18 cellular contexts compared by ENCODE assay signal in the genomic region with DNA sequence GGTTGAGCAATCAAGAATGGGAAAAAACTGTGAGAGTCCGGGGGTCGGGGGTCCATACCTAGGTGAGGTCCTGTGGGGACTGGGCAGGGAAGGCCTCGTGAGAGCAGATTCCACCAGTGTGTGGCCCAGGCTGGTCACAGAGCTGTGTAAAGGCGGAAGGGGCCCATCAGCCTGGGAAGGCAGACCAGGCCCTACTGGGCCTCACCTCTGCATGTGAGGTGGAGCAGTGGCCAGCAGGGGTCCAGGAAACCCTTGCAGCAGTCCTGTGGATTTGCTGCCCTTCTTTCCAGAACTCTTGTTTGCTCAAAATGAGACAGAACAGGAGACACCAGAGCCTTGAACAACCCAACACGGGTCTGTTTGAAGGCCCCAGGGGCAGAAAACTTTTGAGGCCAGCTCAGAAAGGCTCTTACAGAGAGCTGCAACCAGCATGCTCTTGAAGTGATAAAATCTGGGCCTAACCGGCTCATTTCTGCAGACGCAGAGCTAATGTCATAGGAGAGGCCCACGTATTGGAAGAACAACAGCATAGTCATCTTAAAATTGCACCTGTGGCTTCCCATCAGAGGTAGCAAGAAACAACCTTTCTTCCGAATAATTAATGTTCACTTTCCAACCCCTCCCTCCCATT. TPM values are rescaled to one million over a fixed set of nuclear protein-coding genes. Genes with fewer than 3 reads are reported as not detected.
DNase-seq lines count a peak whose midpoint lies in the region; FAIRE-seq and TF ChIP-seq lines count a peak whose summit lies in the region.
"Had no signal": no experiment of that assay in that cellular context is flagged by ENCODE, and none has a peak within 500 bp of the region (broad histone marks: within the 10 kb centered on the region; RNA-seq: fewer than 3 reads in every experiment).

No MANE protein-coding gene starts in this region.

- no peak overlapping the region; the same call in 1 of the 2 replicates for H4K8ac ChIP-seq in H1 (ENCODE audit: extremely low read depth, insufficient read depth, low read length)

- no peak overlapping the region for H3K23ac ChIP-seq in H1 (ENCODE audit: insufficient read length)

- TF ChIP-seq EP300 in H1 (IDR thresholded peaks at IDR 0.05; ENCODE audit: borderline replicate concordance in 1 of 2, low read depth in 2 of 2, low read length in 2 of 2): no peak

- H3K27me3 ChIP-seq in Caco-2 (replicated peaks; ENCODE audit: control insufficient read depth, insufficient read depth, low read length): no peaks in the 10 kb centered on the region; the same call in 1 of the 2 replicates
- 0 out of 2 replicates have a peak, but pooled peaks cover 2% of the 10 kb centered on the region for H3K27me3 ChIP-seq in HUES64 (ENCODE audit: insufficient read depth, low read length)
- H3K27me3 ChIP-seq in H1 (replicated peaks in 1 of 4; ENCODE audit: control insufficient read depth in 3 of 4, extremely low read depth in 1 of 4, insufficient read depth in 3 of 4, low read length in 3 of 4): 0 out of 7 replicates have a peak, but pooled peaks cover 0 to 3% (median 0%) of the 10 kb centered on the region in 4 experiments
- H3K27me3 ChIP-seq in osteoblast (ENCODE audit: insufficient read depth, low read length): peaks cover 6% of the 10 kb centered on the region
- H3K27me3 ChIP-seq: neutrophil had no signal

- peak overlapping the region; percentile 69 for H2BK120ac ChIP-seq in H1 (replicated peaks; ENCODE audit: low read depth, low read length)

- H3K4me1 Mint-ChIP-seq in Caco-2 (ENCODE audit: low read depth, unreplicated experiment): no peaks in the 10 kb centered on the region
- H3K4me1 Mint-ChIP-seq: stimulated activated memory B cell treated with anti-CD40 and anti-IgM and Interleukin-4, amounts not matched to agents 10 μg/mL and 1 μg/mL and 100 μg/mL, for 72 hours had no signal

- H3K79me1 ChIP-seq in H1 (ENCODE audit: low read depth, low read length): no peaks in the 10 kb centered on the region

- H3K36me3 ChIP-seq in Caco-2 (ENCODE audit: control insufficient read depth, insufficient read depth, low read length): no peaks in the 10 kb centered on the region
- H3K36me3 ChIP-seq in HUES64 (ENCODE audit: insufficient read depth, low read length): no peaks in the 10 kb centered on the region
- no peaks in the 10 kb centered on the region for H3K36me3 ChIP-seq in H1 (ENCODE audit: control insufficient read depth in 2 of 4, insufficient read depth in 4 of 4, low read length in 3 of 4)
- no peaks in the 10 kb centered on the region for H3K36me3 ChIP-seq in osteoblast (ENCODE audit: insufficient read depth, low read length)
- H3K36me3 ChIP-seq: neutrophil had no signal

- peak overlapping the region; percentile 61; the same call in 1 of the 2 replicates for H2BK15ac ChIP-seq in H1 (ENCODE audit: low read length)

- no peaks in the 10 kb centered on the region for H3K79me2 ChIP-seq in H1 (ENCODE audit: control insufficient read depth in 1 of 2, insufficient read depth in 2 of 2, low read length in 2 of 2)
- no peaks in the 10 kb centered on the region for H3K79me2 ChIP-seq in osteoblast (ENCODE audit: insufficient read depth, low read length)

- intact Hi-C loops in Caco-2 (cut with micrococcal nuclease; ENCODE audit: unreplicated experiment): no loop called here

- H3K4me1 ChIP-seq in Caco-2 (no peaks in the 10 kb centered on the region), HUES64 (ENCODE audit: insufficient read depth, low read length) (peaks cover 25% of the 10 kb centered on the region), H1 (replicated peaks in 1 of 4; ENCODE audit: control insufficient read depth in 3 of 4, insufficient read depth in 4 of 4, low read length in 3 of 4) (peaks cover 0 to 33% (median 18%) of the 10 kb centered on the region in 4 experiments; a peak in 5 of 7 replicates), osteoblast (ENCODE audit: insufficient read depth, low read length) (no peaks in the 10 kb centered on the region)

- H2BK20ac ChIP-seq in H1 (ENCODE audit: low read length): peak overlapping the region; percentile 80; the same call in 1 of the 2 replicates

- no peaks in the 10 kb centered on the region for H3K36me3 Mint-ChIP-seq in Caco-2 (ENCODE audit: insufficient read depth, unreplicated experiment)
- H3K36me3 Mint-ChIP-seq: CD8-positive, alpha-beta T cell; stimulated activated memory B cell treated with anti-CD40 and anti-IgM and Interleukin-4, amounts not matched to agents 10 μg/mL and 1 μg/mL and 100 μg/mL, for 72 hours had no signal

- CTCF ChIA-PET in Caco-2 (lab: Charles Lee): no interaction called here
- CTCF ChIA-PET in H1 (lab: Charles Lee; ENCODE audit: partially characterized antibody): interaction anchor here (0.6 to 4.6 kb wide), 11 partner anchors 9 to 86 kb away, joined by 3 to 28 read pairs (median 3); no protein-coding TSS in a partner anchor

- DNase-seq in Caco-2 (peak in 1 of 2 experiments; percentile 9), H1 (ENCODE audit: low read depth in 1 of 2, low spot score in 2 of 2) (peak in 1 of 2 experiments; percentile 47), osteoblast (ENCODE audit: insufficient read length, low spot score, missing footprints) (peak; percentile 76), NCI-H1092 (lab: John Stamatoyannopoulos, UW) (no peak), GM10266 (ENCODE audit: extremely low spot score) (no peak), AG08395 (ENCODE audit: low spot score) (no peak), NCI-H2227 (lab: John Stamatoyannopoulos, UW; ENCODE audit: unreplicated experiment) (no peak)
- DNase-seq: dermis blood vessel endothelial cell; kidney glomerular epithelial cell; NCI-H1048; stimulated activated CD4-positive, alpha-beta T cell treated with anti-CD3 and anti-CD28 coated beads, Interleukin-1b, Interleukin-23, amount 100 ng/mL, for 48 hours; T-helper 9 cell had no signal

- H4K20me1 ChIP-seq in H1 (replicated peaks in 1 of 2; ENCODE audit: control insufficient read depth in 1 of 2, insufficient read depth in 2 of 2, low read length in 2 of 2) (no peaks in the 10 kb centered on the region), osteoblast (ENCODE audit: insufficient read depth, low read length) (no peaks in the 10 kb centered on the region)

- no peaks in the 10 kb centered on the region for H3K9me3 Mint-ChIP-seq in Caco-2 (ENCODE audit: unreplicated experiment)
- H3K9me3 Mint-ChIP-seq: CD8-positive, alpha-beta T cell; stimulated activated memory B cell treated with anti-CD40 and anti-IgM and Interleukin-4, amounts not matched to agents 10 μg/mL and 1 μg/mL and 100 μg/mL, for 72 hours had no signal

- H3K4me2 ChIP-seq in H1 (ENCODE audit: insufficient read depth in 1 of 2, low read depth in 2 of 2, low read length in 2 of 2) (peak overlapping the region in 1 of 2 experiments; percentile 9; a peak in 1 of 4 replicates), osteoblast (ENCODE audit: insufficient read depth, low read length) (no peak overlapping the region)

- H3K18ac ChIP-seq in H1 (ENCODE audit: extremely low read depth, low read length): peak overlapping the region; percentile 89

- H3K14ac ChIP-seq in H1 (ENCODE audit: insufficient read length): no peak overlapping the region

- no peak overlapping the region for H4K5ac ChIP-seq in H1 (ENCODE audit: insufficient read length, low read depth, low read length)

- peak overlapping the region; percentile 82 for H4K91ac ChIP-seq in H1 (replicated peaks; ENCODE audit: insufficient read length, low read length)

- FAIRE-seq in H1 (lab: Jason Lieb, UNC): no peak

- TF ChIP-seq CTCF in Caco-2 (IDR thresholded peaks at IDR 0.05; ENCODE audit: insufficient read depth in 1 of 2, low read depth in 1 of 2, low read length in 1 of 2, severe bottlenecking in 1 of 2, unreplicated experiment in 1 of 2): peak; percentile 32 to 39
- TF ChIP-seq CTCF in H1 (IDR thresholded peaks at IDR 0.05; ENCODE audit: control extremely low read depth in 1 of 3, insufficient read depth in 1 of 3, low read depth in 1 of 3, low read length in 3 of 3): peak in 2 of 3 experiments; percentile 24 to 40; a peak in 2 of 4 replicates
- TF ChIP-seq CTCF in osteoblast (IDR thresholded peaks at IDR 0.05; ENCODE audit: extremely low read depth, low read depth, low read length): peak; percentile 29
- no peak for TF ChIP-seq CTCF in GM10266 (IDR thresholded peaks at IDR 0.05; ENCODE audit: control insufficient read depth, insufficient read depth, low read depth, missing control alignments)

- H3K56ac ChIP-seq in H1 (replicated peaks; ENCODE audit: insufficient read length, low read depth, low read length): no peak overlapping the region

- POLR2A ChIA-PET in Caco-2 (lab: Charles Lee): no interaction called here
- POLR2A ChIA-PET in H1 (lab: Charles Lee; ENCODE audit: partially characterized antibody): interaction anchor here (1.1 to 1.3 kb wide), 2 partner anchors 21 to 82 kb away, joined by 5 to 6 read pairs; no protein-coding TSS in a partner anchor

- H3K27ac Mint-ChIP-seq in Caco-2 (ENCODE audit: unreplicated experiment): no peak overlapping the region
- H3K27ac Mint-ChIP-seq: CD8-positive, alpha-beta T cell; stimulated activated memory B cell treated with anti-CD40 and anti-IgM and Interleukin-4, amounts not matched to agents 10 μg/mL and 1 μg/mL and 100 μg/mL, for 72 hours had no signal

- H3K9ac ChIP-seq in HUES64 (ENCODE audit: low read depth, low read length) (no peak overlapping the region), H1 (replicated peaks in 1 of 4; ENCODE audit: extremely low read depth in 1 of 4, low read depth in 3 of 4, low read length in 3 of 4) (no peak overlapping the region)

- WGBS in HUES64: 67% methylated on average over 9 of the region's 9 CpGs
- WGBS in H1 (ENCODE audit: extremely low coverage in 1 of 2, insufficient coverage in 1 of 2, insufficient read length in 1 of 2, insufficient replicate concordance in 2 of 2, low coverage in 1 of 2, low lambda C conversion rate in 2 of 2, missing lambda C conversion rate in 1 of 2), 2 experiments: 79% methylated on average over 9 of the region's 9 CpGs; no CpG with 5 or more reads in 1 of the 2 experiments

- no peak for TF ChIP-seq POLR2A in H1 (IDR thresholded peaks at IDR 0.05; ENCODE audit: control extremely low read depth in 1 of 2, low read depth in 2 of 2, low read length in 2 of 2)

- H3K4me3 ChIP-seq in Caco-2 (ENCODE audit: low read depth, low read length) (no peak overlapping the region), HUES64 (ENCODE audit: low read length) (no peak overlapping the region), H1 (ENCODE audit: extremely low read depth in 1 of 4, insufficient read depth in 2 of 4, low read depth in 3 of 4, low read length in 4 of 4) (no peak overlapping the region), osteoblast (ENCODE audit: insufficient read depth, low read length) (no peak overlapping the region)

- no peak overlapping the region for H3K4me3 Mint-ChIP-seq in Caco-2 (ENCODE audit: unreplicated experiment)
- H3K4me3 Mint-ChIP-seq: CD8-positive, alpha-beta T cell; stimulated activated memory B cell treated with anti-CD40 and anti-IgM and Interleukin-4, amounts not matched to agents 10 μg/mL and 1 μg/mL and 100 μg/mL, for 72 hours had no signal

- no TSS peak for BruUV-seq in Caco-2 (replicated peaks; lab: Mats Ljungman, UMichigan)

- peak overlapping the region; percentile 66; the same call in 1 of the 2 replicates for H2BK5ac ChIP-seq in H1 (ENCODE audit: low read depth, low read length)

- H3K27ac ChIP-seq in HUES64 (ENCODE audit: low read depth, low read length) (peak overlapping the region; percentile 82; the same call in 1 of the 2 replicates), H1 (ENCODE audit: low read depth, low read length) (no peak overlapping the region), osteoblast (ENCODE audit: low read depth, low read length) (no peak overlapping the region)
- H3K27ac ChIP-seq: neutrophil had no signal

- H2AFZ ChIP-seq in H1 (ENCODE audit: low read length) (no peak overlapping the region), osteoblast (ENCODE audit: low read length) (no peak overlapping the region)

- H3K23me2 ChIP-seq in H1 (ENCODE audit: low read depth, low read length): no peaks in the 10 kb centered on the region

- H2BK12ac ChIP-seq in H1 (ENCODE audit: low read depth, low read length): peak overlapping the region; percentile 99; the same call in 1 of the 2 replicates

- no peak; a peak in 1 of 4 replicates for TF ChIP-seq RAD21 in H1 (IDR thresholded peaks at IDR 0.05 in 1 of 2, conservative IDR thresholded peaks at IDR 0.05 in 1 of 2; ENCODE audit: low read depth in 2 of 2, low read length in 2 of 2)

- peak overlapping the region; percentile 56; the same call in 1 of the 2 replicates for H2AK5ac ChIP-seq in H1 (ENCODE audit: low read depth, low read length)

- no peak overlapping the region for H3K4ac ChIP-seq in H1 (replicated peaks; ENCODE audit: insufficient read length, low read depth, low read length)

- peaks cover 2% of the 10 kb centered on the region for H3K27me3 Mint-ChIP-seq in Caco-2 (ENCODE audit: insufficient read depth, unreplicated experiment)
- H3K27me3 Mint-ChIP-seq: stimulated activated memory B cell treated with anti-CD40 and anti-IgM and Interleukin-4, amounts not matched to agents 10 μg/mL and 1 μg/mL and 100 μg/mL, for 72 hours had no signal

- no peaks in the 10 kb centered on the region for H3K9me3 ChIP-seq in Caco-2
- no peaks in the 10 kb centered on the region for H3K9me3 ChIP-seq in HUES64 (ENCODE audit: insufficient read depth, low read depth, low read length)
- H3K9me3 ChIP-seq in H1 (ENCODE audit: insufficient read depth in 2 of 2, low read depth in 1 of 2, low read length in 1 of 2): no peaks in the 10 kb centered on the region
- no peaks in the 10 kb centered on the region for H3K9me3 ChIP-seq in osteoblast (ENCODE audit: low read depth, low read length)
- H3K9me3 ChIP-seq: neutrophil had no signal

RNA-seq across cellular contexts. Expression of a gene that starts 30.3 kb away (rescaled TPM):
- not detected in 2 replicates for total RNA-seq in Caco-2 (2022)
- polyA plus RNA-seq in HUES64 (2013, experiment 1 of 2): not detected
- polyA plus RNA-seq in HUES64 (2013, experiment 2 of 2): not detected
- not detected in 2 replicates for total RNA-seq in H1 (2021; fragmentation: NEBNext Ultra II Directional; extraction: Animal tissue kit (Norgen Biotek cat#: 25700))
- polyA plus RNA-seq in H1 (2011; rRNA removed): 0.16 and 0.18 TPM in 2 replicates
- 0.45 TPM for polyA plus RNA-seq in H1 (2011; cell fraction: cytosol; rRNA removed)
- 1.0 TPM for polyA plus RNA-seq in H1 (2011; cell fraction: nucleus; rRNA removed)
- polyA plus RNA-seq in H1 (2012, experiment 1 of 2): 0.11 to 0.64 TPM (median 0.47 TPM) in 3 of 4 replicates, not detected in the other
- polyA plus RNA-seq in H1 (2012, experiment 2 of 2): not detected
- polyA plus RNA-seq in H1 (2013, experiment 1 of 2): 0.08 TPM
- 0.24 TPM for polyA plus RNA-seq in H1 (2013, experiment 2 of 2)
- polyA minus RNA-seq in H1 (2011; rRNA and poly(A)+ RNA removed): 0.50 TPM in 1 of 2 replicates, not detected in the other
- polyA minus RNA-seq in H1 (2011; cell fraction: cytosol; rRNA and poly(A)+ RNA removed): not detected
- not detected for polyA minus RNA-seq in H1 (2011; cell fraction: nucleus; rRNA and poly(A)+ RNA removed)
- not detected in 2 replicates for total RNA-seq in osteoblast
- total RNA-seq: CD8-positive, alpha-beta T cell; dermis blood vessel endothelial cell; frontal cortex; RPMI7951 had no signal

RNA-seq across cellular contexts. Expression of a gene that starts 40.1 kb away (rescaled TPM):
- total RNA-seq in Caco-2 (2022): 0.82 and 1.4 TPM in 2 replicates
- 0.20 TPM for polyA plus RNA-seq in HUES64 (2013, experiment 1 of 2)
- polyA plus RNA-seq in HUES64 (2013, experiment 2 of 2): not detected
- total RNA-seq in H1 (2021; fragmentation: NEBNext Ultra II Directional; extraction: Animal tissue kit (Norgen Biotek cat#: 25700)): not detected in 2 replicates
- 0.06 and 0.09 TPM in 2 replicates for polyA plus RNA-seq in H1 (2011; rRNA removed)
- polyA plus RNA-seq in H1 (2011; cell fraction: cytosol; rRNA removed): 0.47 TPM
- polyA plus RNA-seq in H1 (2011; cell fraction: nucleus; rRNA removed): 0.63 TPM
- polyA plus RNA-seq in H1 (2012, experiment 1 of 2): 0.17 to 0.50 TPM in 2 of 4 replicates, not detected in the others
- polyA plus RNA-seq in H1 (2012, experiment 2 of 2): not detected
- 0.34 TPM for polyA plus RNA-seq in H1 (2013, experiment 1 of 2)
- 0.40 TPM for polyA plus RNA-seq in H1 (2013, experiment 2 of 2)
- 0.19 TPM in 1 of 2 replicates, not detected in the other for polyA minus RNA-seq in H1 (2011; rRNA and poly(A)+ RNA removed)
- not detected for polyA minus RNA-seq in H1 (2011; cell fraction: cytosol; rRNA and poly(A)+ RNA removed)
- polyA minus RNA-seq in H1 (2011; cell fraction: nucleus; rRNA and poly(A)+ RNA removed): not detected
- total RNA-seq in osteoblast: 0.72 and 0.88 TPM in 2 replicates

RNA-seq across cellular contexts. Expression of a gene that starts 47.6 kb away (rescaled TPM):
- total RNA-seq in Caco-2 (2022) (not detected in 2 replicates), osteoblast (not detected in 2 replicates)
- polyA plus RNA-seq in HUES64 (2013, experiment 1 of 2): not detected
- polyA plus RNA-seq in HUES64 (2013, experiment 2 of 2): not detected
- total RNA-seq in H1 (2021; fragmentation: NEBNext Ultra II Directional; extraction: Animal tissue kit (Norgen Biotek cat#: 25700)): not detected in 2 replicates
- polyA plus RNA-seq in H1 (2011; rRNA removed): 0.02 TPM in 1 of 2 replicates, not detected in the other
- polyA plus RNA-seq in H1 (2011; cell fraction: cytosol; rRNA removed): not detected
- polyA plus RNA-seq in H1 (2011; cell fraction: nucleus; rRNA removed): not detected
- not detected in 4 replicates for polyA plus RNA-seq in H1 (2012, experiment 1 of 2)
- polyA plus RNA-seq in H1 (2012, experiment 2 of 2): not detected
- not detected for polyA plus RNA-seq in H1 (2013, experiment 1 of 2)
- not detected for polyA plus RNA-seq in H1 (2013, experiment 2 of 2)
- polyA minus RNA-seq in H1 (2011; rRNA and poly(A)+ RNA removed): not detected in 2 replicates
- not detected for polyA minus RNA-seq in H1 (2011; cell fraction: cytosol; rRNA and poly(A)+ RNA removed)
- not detected for polyA minus RNA-seq in H1 (2011; cell fraction: nucleus; rRNA and poly(A)+ RNA removed)
- total RNA-seq: CD8-positive, alpha-beta T cell; RPMI7951 had no signal
